Comparison of ENCODE assay signal across 8 cellular contexts in the genomic region with DNA sequence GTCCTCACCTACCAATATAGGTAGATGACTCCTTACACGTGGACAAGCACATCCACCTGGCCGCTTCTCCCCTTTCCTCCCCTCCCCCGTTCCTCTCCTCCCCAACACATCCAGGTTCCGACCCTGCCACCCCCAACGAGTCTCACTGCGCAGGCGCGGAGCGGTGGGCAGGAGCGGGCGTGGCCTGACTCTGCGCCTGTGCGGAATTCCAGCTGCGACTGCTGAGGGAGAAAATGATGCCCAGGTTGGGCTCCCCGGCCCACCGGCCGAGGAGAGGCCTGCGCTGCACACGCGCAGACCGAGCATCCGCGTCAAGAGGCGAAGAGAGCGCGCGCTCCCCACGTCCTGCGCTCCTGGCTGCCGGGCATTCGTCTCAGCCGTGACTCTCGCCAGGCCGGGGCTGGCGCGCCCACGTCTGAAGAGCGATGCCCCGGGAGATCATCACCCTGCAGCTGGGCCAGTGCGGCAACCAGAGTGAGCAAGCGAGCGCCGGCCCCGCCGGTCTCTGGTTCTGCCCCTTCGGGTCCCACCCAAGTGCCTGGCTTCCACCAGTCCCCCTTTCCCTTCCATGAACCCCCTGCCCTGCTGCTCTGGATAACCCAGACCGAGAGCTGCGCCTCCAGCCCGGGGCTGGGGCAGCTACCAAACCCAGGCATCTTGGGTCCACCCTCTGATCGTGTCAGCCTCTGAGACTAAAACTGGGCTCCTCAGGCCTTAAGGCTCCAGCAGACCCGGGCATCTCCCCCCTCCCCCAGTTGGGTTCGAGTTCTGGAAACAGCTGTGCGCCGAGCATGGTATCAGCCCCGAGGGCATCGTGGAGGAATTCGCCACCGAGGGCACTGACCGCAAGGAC. TPM values are rescaled to one million over a fixed set of nuclear protein-coding genes. Genes with fewer than 3 reads are reported as not detected.
DNase-seq lines count a peak whose midpoint lies in the region; ATAC-seq and TF ChIP-seq lines count a peak whose summit lies in the region.

A gene (plus strand): TSS at position 206 of the 853 bp plus-strand sequence. CDS start 220 bp downstream, at position 426.

- H3K4me3 ChIP-seq in colonic mucosa, result peak within 1 kb of the TSS; percentile 55

- intact Hi-C loops in Calu3 (cut with micrococcal nuclease; ENCODE audit: unreplicated experiment), result no loop called here
- intact Hi-C loops in colonic mucosa (cut with DNase I), result no loop called here
- intact Hi-C loops in left colon (cut with DNase I, micrococcal nuclease), result no loop called here

- POLR2A ChIA-PET in activated CD4-positive, alpha-beta T cell treated with anti-CD3 and anti-CD28 coated beads, Interleukin-2, amount 10 ng/mL, durations not matched to agents 7 days and 5 days (lab: Charles Lee), result no interaction called here

- peaks cover 3% of the 10 kb centered on the region for H3K9me3 Mint-ChIP-seq in Calu3 (ENCODE audit: low read depth, unreplicated experiment)
- H3K9me3 Mint-ChIP-seq in activated CD4-positive, alpha-beta T cell treated with anti-CD3 and anti-CD28 coated beads, Interleukin-2, amount 10 ng/mL, durations not matched to agents 7 days and 5 days, result peaks cover 6% of the 10 kb centered on the region

- DNase-seq in Calu3 (peak; percentile 98), NCI-H446 (lab: John Stamatoyannopoulos, UW) (peak; percentile 68 to 95), colonic mucosa (peak; percentile 86), left colon (peak; percentile 83), GF-D8 (lab: John Stamatoyannopoulos, UW) (no peak)
- DNase-seq in activated CD4-positive, alpha-beta T cell treated with anti-CD3 and anti-CD28 coated beads, Interleukin-2, amount 10 ng/mL, durations not matched to agents 7 days and 5 days, result peak; percentile 63
- DNase-seq in stimulated activated CD4-positive, alpha-beta T cell treated with anti-CD3 and anti-CD28 coated beads, Interleukin-1b, Interleukin-23, amount 100 ng/mL, for 48 hours, result peak; percentile 79

- peaks cover 10% of the 10 kb centered on the region for H3K36me3 Mint-ChIP-seq in Calu3 (ENCODE audit: insufficient read depth, unreplicated experiment)
- H3K36me3 Mint-ChIP-seq in activated CD4-positive, alpha-beta T cell treated with anti-CD3 and anti-CD28 coated beads, Interleukin-2, amount 10 ng/mL, durations not matched to agents 7 days and 5 days (ENCODE audit: low read depth), result no peaks in the 10 kb centered on the region

- peak within 1 kb of the TSS; percentile 35 for H3K27ac Mint-ChIP-seq in Calu3 (ENCODE audit: unreplicated experiment)
- peak within 1 kb of the TSS; percentile 60 for H3K27ac Mint-ChIP-seq in activated CD4-positive, alpha-beta T cell treated with anti-CD3 and anti-CD28 coated beads, Interleukin-2, amount 10 ng/mL, durations not matched to agents 7 days and 5 days

- no peaks in the 10 kb centered on the region for H3K27me3 Mint-ChIP-seq in Calu3 (ENCODE audit: unreplicated experiment)
- H3K27me3 Mint-ChIP-seq in activated CD4-positive, alpha-beta T cell treated with anti-CD3 and anti-CD28 coated beads, Interleukin-2, amount 10 ng/mL, durations not matched to agents 7 days and 5 days, result peaks cover 10% of the 10 kb centered on the region

- H3K36me3 ChIP-seq in colonic mucosa, result no peaks in the 10 kb centered on the region

- H3K4me1 ChIP-seq in colonic mucosa, result no peaks in the 10 kb centered on the region

- peak within 1 kb of the TSS; percentile 18 for H3K27ac ChIP-seq in colonic mucosa

- BruUV-seq in Calu3 (replicated peaks; lab: Mats Ljungman, UMichigan), result no TSS peak

- H3K9ac ChIP-seq in colonic mucosa (ENCODE audit: low read depth in 2 of 2, low read length in 2 of 2), result peak within 1 kb of the TSS; percentile 72 to 77

- no peaks in the 10 kb centered on the region for H3K9me3 ChIP-seq in colonic mucosa

- TF ChIP-seq CTCF in Calu3 (IDR thresholded peaks at IDR 0.05; ENCODE audit: unreplicated experiment) (no peak), colonic mucosa (IDR thresholded peaks at IDR 0.05) (no peak)

- ATAC-seq in HG02642 (IDR thresholded peaks at IDR 0.05; ENCODE audit: poor library complexity, unreplicated experiment), result peak; percentile 64
- ATAC-seq in left colon, result peak; percentile 81

- peaks cover 19% of the 10 kb centered on the region for H3K4me1 Mint-ChIP-seq in Calu3 (ENCODE audit: low read depth, unreplicated experiment)
- peaks cover 28% of the 10 kb centered on the region for H3K4me1 Mint-ChIP-seq in activated CD4-positive, alpha-beta T cell treated with anti-CD3 and anti-CD28 coated beads, Interleukin-2, amount 10 ng/mL, durations not matched to agents 7 days and 5 days

- H3K4me3 Mint-ChIP-seq in Calu3 (ENCODE audit: low read depth, unreplicated experiment), result peak within 1 kb of the TSS; percentile 99
- peak within 1 kb of the TSS; percentile 84 for H3K4me3 Mint-ChIP-seq in activated CD4-positive, alpha-beta T cell treated with anti-CD3 and anti-CD28 coated beads, Interleukin-2, amount 10 ng/mL, durations not matched to agents 7 days and 5 days

- CTCF ChIA-PET in Calu3 (lab: Charles Lee), result interaction anchor here (0.6 to 1.4 kb wide), 8 partner anchors 10 to 243 kb away, joined by 3 to 5 read pairs (median 3); a partner anchor contains a TSS
- CTCF ChIA-PET in activated CD4-positive, alpha-beta T cell treated with anti-CD3 and anti-CD28 coated beads, Interleukin-2, amount 10 ng/mL, durations not matched to agents 7 days and 5 days (lab: Charles Lee), result interaction anchor here (0.6 to 1.4 kb wide), 3 partner anchors 10 to 731 kb away, joined by 3 to 4 read pairs (median 3); no protein-coding TSS in a partner anchor

- H3K27me3 ChIP-seq in colonic mucosa, result no peaks in the 10 kb centered on the region

RNA-seq across cellular contexts. Expression of the gene that starts here (rescaled TPM):
- total RNA-seq in Calu3 (2022) (23.6 and 26.1 TPM in 2 replicates), colonic mucosa (1 to 10 TPM; 5.6 to 7.7 TPM), left colon (1 to 10 TPM; 4.4 to 7.7 TPM)
- total RNA-seq in activated CD4-positive, alpha-beta T cell treated with anti-CD3 and anti-CD28 coated beads, Interleukin-2, amount 10 ng/mL, durations not matched to agents 7 days and 5 days, result 1 to 10 TPM; 6.7 to 7.2 TPM
